Comparison of ENCODE assay signal across 23 cellular contexts in genomic region chr1:118661769-118662320, GRCh38.
"Had no signal": no experiment of that assay in that cellular context is flagged by ENCODE, and none has a peak within 500 bp of the region (broad histone marks: within the 10 kb centered on the region; RNA-seq: fewer than 3 reads in every experiment).

No MANE protein-coding gene starts in this region.

- H3K27me3 ChIP-seq: esophagus squamous epithelium, heart left ventricle, sigmoid colon, transverse colon, uterus had no signal

- H3K4me1 ChIP-seq: esophagus squamous epithelium, sigmoid colon, transverse colon, uterus had no signal

- H3K9me3 ChIP-seq: esophagus squamous epithelium, sigmoid colon, transverse colon, uterus had no signal

- DNase-seq: activated B cell treated with CpG ODN at 0.5 μM for 24 hours; activated CD4-positive, alpha-beta T cell treated with anti-CD3 and anti-CD28 coated beads for 4 hours; activated CD4-positive, alpha-beta T cell treated with anti-CD3 and anti-CD28 coated beads, Interleukin-2, amount 50 U/mL, for 48 hours; activated effector memory CD4-positive, alpha-beta T cell treated with Interleukin-2 at 50 U/mL for 16 hours; activated naive CD4-positive, alpha-beta T cell treated with anti-CD3 and anti-CD28 coated beads for 36 hours; activated naive CD8-positive, alpha-beta T cell treated with anti-CD3 and anti-CD28 coated beads, Interleukin-2, amount 10 ng/mL, durations not matched to agents 7 days and 5 days; activated T-cell treated with anti-CD3 and anti-CD28 coated beads, Interleukin-2, amount 50 U/mL, for 72 hours; amniotic stem cell; cortex of kidney; endodermal cell; esophagus squamous epithelium; heart left ventricle; left colon; retina; sigmoid colon; stimulated activated CD4-positive, alpha-beta T cell treated with anti-CD3 and anti-CD28 coated beads, Interleukin-2, amount 100 ng/mL, for 48 hours; stimulated activated CD8-positive, alpha-beta memory T cell treated with anti-CD3 and anti-CD28 coated beads, Interleukin-4, amount 100 ng/mL, for 48 hours; stimulated activated naive B cell treated with anti-CD40 and anti-IgM and Interleukin-4, amounts not matched to agents 10 μg/mL and 1 μg/mL and 100 μg/mL, for 72 hours; transverse colon; uterus had no signal

- H3K36me3 ChIP-seq: esophagus squamous epithelium, heart left ventricle, sigmoid colon, transverse colon, uterus had no signal

- H3K4me3 ChIP-seq: esophagus squamous epithelium, heart left ventricle, sigmoid colon, transverse colon, uterus had no signal

- ATAC-seq: activated T-cell treated with anti-CD3 and anti-CD28 coated beads, Interleukin-2, amount 50 U/mL, for 72 hours; heart left ventricle; left colon; natural killer cell treated with Interleukin-12 subunit alpha and Interleukin-12 subunit beta and Interleukin-15 and Interleukin-18, amount 100 ng/mL, for 72 hours; stimulated activated naive B cell treated with anti-CD40 and anti-IgM and Interleukin-4, amounts not matched to agents 10 μg/mL and 1 μg/mL and 100 μg/mL, for 72 hours had no signal

- H3K27ac ChIP-seq: esophagus squamous epithelium, heart left ventricle, sigmoid colon, transverse colon, uterus had no signal

- FAIRE-seq: bronchial epithelial cell, keratinocyte had no signal
